In the genomic region with DNA sequence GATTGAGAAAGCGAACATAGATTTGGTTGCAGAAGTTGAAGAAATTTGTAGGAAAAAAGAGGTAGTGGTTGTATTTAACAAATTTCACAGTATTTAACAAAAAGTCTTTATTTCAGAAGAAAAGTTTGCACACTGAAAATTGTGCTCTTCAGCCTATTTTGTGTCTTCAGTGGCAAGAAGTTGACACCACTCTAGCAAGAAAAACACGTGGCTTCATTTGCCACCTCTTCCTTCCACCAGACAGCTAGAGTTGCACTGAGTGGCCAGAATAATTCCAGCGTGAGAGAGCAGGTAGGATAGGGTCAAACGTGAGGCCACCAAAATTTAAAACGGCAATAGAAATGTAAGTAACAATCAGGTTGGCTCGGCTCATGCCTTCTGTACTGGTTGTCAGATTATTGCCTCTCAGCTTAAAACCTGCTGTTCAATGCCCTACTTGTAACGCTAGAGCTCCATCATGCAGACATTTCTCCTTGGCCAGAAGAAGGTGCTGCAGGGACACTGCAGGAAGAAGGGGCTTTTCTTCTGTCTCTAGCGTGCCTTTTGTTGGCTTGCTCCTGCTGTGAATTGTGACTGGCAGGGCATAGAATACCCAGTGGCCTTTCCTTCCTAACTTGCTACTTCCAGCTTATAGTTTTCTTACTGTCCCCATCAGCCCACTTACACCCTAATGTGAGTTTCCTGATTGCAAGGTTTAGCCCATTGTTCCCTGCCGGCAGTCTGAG, we compare ENCODE assay signal across 1 cellular context.
TF ChIP-seq lines count a peak whose summit lies in the region.

No MANE protein-coding gene starts in this region.

TF ChIP-seq in endothelial cell of umbilical vein, 7 proteins besides CTCF, POLR2A, EP300 and RAD21:
- TF ChIP-seq, protein P1, sequence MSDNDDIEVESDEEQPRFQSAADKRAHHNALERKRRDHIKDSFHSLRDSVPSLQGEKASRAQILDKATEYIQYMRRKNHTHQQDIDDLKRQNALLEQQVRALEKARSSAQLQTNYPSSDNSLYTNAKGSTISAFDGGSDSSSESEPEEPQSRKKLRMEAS (IDR thresholded peaks at IDR 0.05; ENCODE audit: insufficient read depth, insufficient read length): no peak
- TF ChIP-seq MYC (IDR thresholded peaks at IDR 0.05; ENCODE audit: low read depth, low read length) (no peak), EZH2 (IDR thresholded peaks at IDR 0.05; ENCODE audit: borderline replicate concordance, low read depth, low read length, severe bottlenecking) (no peak), GATA2 (IDR thresholded peaks at IDR 0.05; ENCODE audit: insufficient read depth, insufficient read length, low read depth, low read length) (no peak), POLR2AphosphoS5 (IDR thresholded peaks at IDR 0.05; ENCODE audit: insufficient read depth, low read depth, low read length) (no peak), JUN (IDR thresholded peaks at IDR 0.05; ENCODE audit: borderline replicate concordance, insufficient read depth, insufficient read length, low read depth) (no peak), FOS (IDR thresholded peaks at IDR 0.05; ENCODE audit: borderline replicate concordance, insufficient read depth, low read length) (no peak)
TF ChIP-seq in endothelial cell of umbilical vein: peak in this region for 0.
